10 cellular contexts compared by ENCODE assay signal in genomic region chr5:177371705-177372533, GRCh38. TPM values are rescaled to one million over a fixed set of nuclear protein-coding genes. Genes with fewer than 3 reads are reported as not detected.
DNase-seq lines count a peak whose midpoint lies in the region; ATAC-seq and TF ChIP-seq lines count a peak whose summit lies in the region.
"Had no signal": no experiment of that assay in that cellular context is flagged by ENCODE, and none has a peak within 500 bp of the region (broad histone marks: within the 10 kb centered on the region; RNA-seq: fewer than 3 reads in every experiment).

No MANE protein-coding gene starts in this region.

- intact Hi-C loops in activated B cell treated with CpG ODN at 0.5 μM for 24 hours (cut with micrococcal nuclease) (loop anchor here (2.0 kb wide), 1 partner anchor 15 kb away; the partner anchor contains the start of gene RGS14), prostate gland (cut with DNase I) (no loop called here)

- peaks cover 4% of the 10 kb centered on the region for H3K4me1 ChIP-seq in prostate gland (replicated peaks)

- ATAC-seq in activated B cell treated with CpG ODN at 0.5 μM for 24 hours (ENCODE audit: low read depth) (no peak), HG03565 (IDR thresholded peaks at IDR 0.05; ENCODE audit: unreplicated experiment) (no peak)

- H3K9me3 Mint-ChIP-seq in activated B cell treated with CpG ODN at 0.5 μM for 24 hours (no peaks in the 10 kb centered on the region), endothelial cell (ENCODE audit: unreplicated experiment) (no peaks in the 10 kb centered on the region), HFFc6 (no peaks in the 10 kb centered on the region)

- TF ChIP-seq POLR2A in prostate gland (IDR thresholded peaks at IDR 0.05) = no peak

- H3K27ac Mint-ChIP-seq in activated B cell treated with CpG ODN at 0.5 μM for 24 hours (peak overlapping the region; percentile 56), endothelial cell (ENCODE audit: unreplicated experiment) (no peak overlapping the region), HFFc6 (no peak overlapping the region)

- no peaks in the 10 kb centered on the region for H3K27me3 Mint-ChIP-seq in activated B cell treated with CpG ODN at 0.5 μM for 24 hours
- H3K27me3 Mint-ChIP-seq in endothelial cell (ENCODE audit: unreplicated experiment) = peaks cover 12% of the 10 kb centered on the region
- peaks cover 23% of the 10 kb centered on the region for H3K27me3 Mint-ChIP-seq in HFFc6 (ENCODE audit: insufficient read depth)

- DNase-seq in H7 (peak; percentile 40), activated B cell treated with CpG ODN at 0.5 μM for 24 hours (no peak), endothelial cell (ENCODE audit: low spot score) (no peak), prostate gland (ENCODE audit: low spot score) (no peak), NCI-H1105 treated with DMSO at 0.1 percent for 48 hours (lab: John Stamatoyannopoulos, UW) (no peak), coronary artery (ENCODE audit: low spot score) (no peak), HFFc6 (no peak)
- DNase-seq: cerebellar nuclear complex had no signal

- 66% methylated on average over 18 of the region's 18 CpGs for WGBS in prostate gland

- no peaks in the 10 kb centered on the region for H3K9me3 ChIP-seq in prostate gland

- TF ChIP-seq CTCF in activated B cell treated with CpG ODN at 0.5 μM for 24 hours (IDR thresholded peaks at IDR 0.05) (no peak), endothelial cell (IDR thresholded peaks at IDR 0.05; ENCODE audit: unreplicated experiment) (no peak), prostate gland (IDR thresholded peaks at IDR 0.05) (no peak), coronary artery (IDR thresholded peaks at IDR 0.05) (no peak), HFFc6 (IDR thresholded peaks at IDR 0.05) (no peak)

- POLR2A ChIA-PET in activated B cell treated with CpG ODN at 0.5 μM for 24 hours (lab: Charles Lee) = interaction anchor here (0.7 to 1.9 kb wide), 4 partner anchors 10 to 76 kb away, joined by 3 to 12 read pairs (median 4); partner anchors contain the start of genes LMAN2 and RGS14

- H3K36me3 ChIP-seq in H7 (replicated peaks; ENCODE audit: control insufficient read depth, insufficient read depth, low read length) (peaks cover 2% of the 10 kb centered on the region), prostate gland (no peaks in the 10 kb centered on the region)

- CTCF ChIA-PET in activated B cell treated with CpG ODN at 0.5 μM for 24 hours (lab: Charles Lee) = interaction anchor here (1.1 to 3.8 kb wide), 4 partner anchors 19 to 62 kb away, joined by 3 to 19 read pairs (median 7); no protein-coding TSS in a partner anchor

- H3K4me3 Mint-ChIP-seq in activated B cell treated with CpG ODN at 0.5 μM for 24 hours (peak overlapping the region; percentile 46), endothelial cell (ENCODE audit: unreplicated experiment) (peak overlapping the region; percentile 81), HFFc6 (no peak overlapping the region)

- H3K27me3 ChIP-seq in H7 (ENCODE audit: control insufficient read depth, insufficient read depth, low read length) (peaks cover 13% of the 10 kb centered on the region), prostate gland (replicated peaks; ENCODE audit: insufficient read depth) (no peaks in the 10 kb centered on the region)

- peak overlapping the region; percentile 76 to 77 for H3K27ac ChIP-seq in prostate gland
- no peak overlapping the region for H3K27ac ChIP-seq in coronary artery

- H3K36me3 Mint-ChIP-seq in activated B cell treated with CpG ODN at 0.5 μM for 24 hours (ENCODE audit: low read depth) (peaks cover 35% of the 10 kb centered on the region), endothelial cell (ENCODE audit: low read depth, unreplicated experiment) (peaks cover 5% of the 10 kb centered on the region), HFFc6 (ENCODE audit: low read depth) (no peaks in the 10 kb centered on the region; the same call in 1 of the 2 replicates)

- H3K4me1 Mint-ChIP-seq in activated B cell treated with CpG ODN at 0.5 μM for 24 hours (peaks cover 50% of the 10 kb centered on the region), endothelial cell (ENCODE audit: unreplicated experiment) (peaks cover 21% of the 10 kb centered on the region), HFFc6 (ENCODE audit: low read depth) (peaks cover 12% of the 10 kb centered on the region)

- H3K4me3 ChIP-seq in H7 (ENCODE audit: insufficient read depth, low read depth, low read length) (no peak overlapping the region), prostate gland (peak overlapping the region; percentile 35 to 38), coronary artery (no peak overlapping the region)

RNA-seq across cellular contexts. Expression of gene SLC34A1, which starts 12.3 kb away (rescaled TPM):
- not detected in 2 replicates for total RNA-seq in H7 (2014; rRNA removed; shearing (Covaris generic))
- total RNA-seq in activated B cell treated with CpG ODN at 0.5 μM for 24 hours (not detected in 2 replicates), endothelial cell (ENCODE audit: unreplicated experiment) (not detected), prostate gland (not detected)
- not detected for total RNA-seq in HFFc6 (2021; fragmentation: NEBNext Ultra II Directional; extraction: Animal tissue kit (Norgen Biotek cat#: 25700))
- total RNA-seq: kidney epithelial cell had no signal

RNA-seq across cellular contexts. Expression of gene RGS14, which starts 14.2 kb away (rescaled TPM):
- 31.0 and 32.4 TPM in 2 replicates for total RNA-seq in H7 (2014; rRNA removed; shearing (Covaris generic))
- total RNA-seq in activated B cell treated with CpG ODN at 0.5 μM for 24 hours = 50.6 and 58.3 TPM in 2 replicates
- 21.8 TPM for total RNA-seq in endothelial cell (ENCODE audit: unreplicated experiment)
- total RNA-seq in prostate gland = 10 to 100 TPM; 13.3 to 24.2 TPM
- total RNA-seq in HFFc6 (2021; fragmentation: NEBNext Ultra II Directional; extraction: Animal tissue kit (Norgen Biotek cat#: 25700)) = 1 to 10 TPM; 1.0 to 2.2 (median 1.2) TPM

RNA-seq across cellular contexts. Expression of gene LMAN2, which starts 20.5 kb away (rescaled TPM):
- 221 and 225 TPM in 2 replicates for total RNA-seq in H7 (2014; rRNA removed; shearing (Covaris generic))
- 88.0 and 89.7 TPM in 2 replicates for total RNA-seq in activated B cell treated with CpG ODN at 0.5 μM for 24 hours
- 137 TPM for total RNA-seq in endothelial cell (ENCODE audit: unreplicated experiment)
- 100 to 1,000 TPM; 350 to 369 TPM for total RNA-seq in prostate gland
- total RNA-seq in HFFc6 (2021; fragmentation: NEBNext Ultra II Directional; extraction: Animal tissue kit (Norgen Biotek cat#: 25700)) = 100 to 1,000 TPM; 153 to 169 (median 164) TPM

RNA-seq across cellular contexts. Expression of gene PFN3, which starts 28.5 kb away (rescaled TPM):
- not detected in 2 replicates for total RNA-seq in H7 (2014; rRNA removed; shearing (Covaris generic))
- total RNA-seq in activated B cell treated with CpG ODN at 0.5 μM for 24 hours (not detected in 2 replicates), endothelial cell (ENCODE audit: unreplicated experiment) (not detected), prostate gland (not detected)
- total RNA-seq in HFFc6 (2021; fragmentation: NEBNext Ultra II Directional; extraction: Animal tissue kit (Norgen Biotek cat#: 25700)) = not detected
- total RNA-seq: kidney epithelial cell had no signal

RNA-seq across cellular contexts. Expression of gene F12, which starts 37.4 kb away (rescaled TPM):
- total RNA-seq in H7 (2014; rRNA removed; shearing (Covaris generic)) = 3.2 and 3.7 TPM in 2 replicates
- total RNA-seq in activated B cell treated with CpG ODN at 0.5 μM for 24 hours = 0.31 TPM in 1 of 2 replicates, not detected in the other
- 1.4 TPM for total RNA-seq in endothelial cell (ENCODE audit: unreplicated experiment)
- total RNA-seq in prostate gland = 1 to 10 TPM in 1 of 2 donors, under 1 TPM in 1; 0.74 to 2.6 TPM
- total RNA-seq in HFFc6 (2021; fragmentation: NEBNext Ultra II Directional; extraction: Animal tissue kit (Norgen Biotek cat#: 25700)) = 1 to 10 TPM in 1 of 6 experiments, under 1 TPM in 5; 0.63 to 1.2 (median 0.87) TPM

Comparison
In these comparisons a context has a peak if more than half of its experiments do, and no peak if none do; other contexts are left out.
1. H3K4me3 ChIP-seq: peak in prostate gland (2 of 2); none in H7 (single experiment) and coronary artery (single experiment).
2. H3K27ac ChIP-seq: peak in prostate gland (2 of 2); none in coronary artery (0 of 2).